In the genomic region with DNA sequence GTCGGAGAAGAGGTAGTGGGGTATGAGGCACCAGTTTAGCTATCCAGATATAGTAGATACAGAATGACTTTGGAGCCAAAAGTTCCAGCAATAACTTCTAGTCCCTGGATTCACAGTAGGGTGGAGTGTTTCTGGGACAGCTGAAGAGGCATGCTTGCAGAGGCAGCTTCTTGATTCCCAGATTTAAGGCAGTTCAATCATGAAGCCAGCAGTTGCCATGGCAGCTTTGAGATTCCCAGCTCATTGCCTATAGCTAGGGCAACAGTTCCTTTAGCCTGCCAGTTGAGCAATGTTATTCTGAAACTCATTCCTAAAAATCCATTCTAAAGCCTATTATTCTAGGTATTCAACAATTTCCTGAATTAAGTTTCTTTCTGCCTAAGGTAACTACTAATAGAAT, we compare ENCODE assay signal across 25 cellular contexts.
"Had no signal": no experiment of that assay in that cellular context is flagged by ENCODE, and none has a peak within 500 bp of the region (broad histone marks: within the 10 kb centered on the region; RNA-seq: fewer than 3 reads in every experiment).

No MANE protein-coding gene starts in this region.

- H3K27ac ChIP-seq: left lung, lower lobe of right lung, ovary, right atrium auricular region, right lobe of liver, tibial nerve, upper lobe of left lung had no signal

- H3K36me3 ChIP-seq: left lung, lower lobe of right lung, ovary, right atrium auricular region, right lobe of liver, tibial nerve, upper lobe of left lung had no signal

- H3K4me3 ChIP-seq: left lung, lower lobe of right lung, ovary, right atrium auricular region, right lobe of liver, smooth muscle cell, tibial nerve, upper lobe of left lung had no signal

- DNase-seq: hippocampal formation; kidney glomerular epithelial cell; left colon; left lung; lower lobe of right lung; mammary epithelial cell; mesenchymal stem cell; naive thymus-derived CD8-positive, alpha-beta T cell; nephron progenitor cell; ovary; right lobe of liver; stimulated activated CD4-positive, alpha-beta T cell treated with anti-CD3 and anti-CD28 coated beads, Interleukin-1b, Interleukin-23, amount 100 ng/mL, for 48 hours; stimulated activated CD4-positive, alpha-beta T cell treated with anti-CD3 and anti-CD28 coated beads, Interleukin-2, amount 100 ng/mL, for 48 hours; stimulated activated CD4-positive, alpha-beta T cell treated with anti-CD3 and anti-CD28 coated beads, Interleukin-4, amount 100 ng/mL, for 4 hours; stimulated activated CD8-positive, alpha-beta memory T cell treated with anti-CD3 and anti-CD28 coated beads, Interleukin-4, amount 100 ng/mL, for 48 hours; stimulated activated naive CD4-positive, alpha-beta T cell treated with Interleukin-2 at 50 U/mL for 16 hours; stimulated activated naive CD8-positive, alpha-beta T cell treated with anti-CD3 and anti-CD28 coated beads, Interleukin-15, amount 100 ng/mL, for 72 hours; substantia nigra; upper lobe of left lung had no signal

- H3K27me3 ChIP-seq: left lung, ovary, right atrium auricular region, right lobe of liver, tibial nerve, upper lobe of left lung had no signal

- H3K4me2 ChIP-seq: smooth muscle cell had no signal

- ATAC-seq: left colon; left lung; lower lobe of right lung; naive thymus-derived CD8-positive, alpha-beta T cell; right lobe of liver; stimulated activated memory B cell treated with anti-CD40 and anti-IgM and Interleukin-4, amounts not matched to agents 10 μg/mL and 1 μg/mL and 100 μg/mL, for 72 hours; stimulated activated naive CD8-positive, alpha-beta T cell treated with anti-CD3 and anti-CD28 coated beads, Interleukin-15, amount 100 ng/mL, for 72 hours had no signal

- FAIRE-seq: keratinocyte, urothelium cell line had no signal

- H3K4me1 ChIP-seq: left lung, lower lobe of right lung, right atrium auricular region, right lobe of liver, tibial nerve, upper lobe of left lung had no signal

- H3K9me3 ChIP-seq: left lung, lower lobe of right lung, ovary, right lobe of liver had no signal
